33 cellular contexts compared by ENCODE assay signal in the genomic region with DNA sequence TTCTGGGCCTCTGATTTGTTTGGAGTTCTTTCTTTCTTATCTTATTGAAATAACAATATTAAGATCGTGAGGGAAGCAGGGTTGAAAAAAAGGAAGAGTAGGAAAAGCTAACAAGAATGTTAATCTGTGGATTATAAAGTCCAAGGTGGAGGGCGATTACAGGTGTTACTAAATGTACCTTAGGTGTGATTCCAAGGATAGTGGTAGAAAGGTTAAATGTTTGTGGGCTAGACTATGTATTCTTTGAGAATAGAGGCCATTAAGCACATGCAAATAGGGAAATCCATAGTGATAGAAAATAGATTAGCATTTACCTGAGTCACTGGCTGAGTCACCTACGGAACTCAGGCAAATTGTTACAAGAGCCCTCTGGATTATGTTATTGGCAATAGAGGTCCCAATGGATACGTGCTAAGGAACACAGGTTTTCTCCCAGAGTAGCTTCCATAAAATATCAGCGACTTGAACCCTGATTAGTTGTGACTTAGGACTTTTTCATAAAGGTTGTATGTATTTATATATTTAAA. TPM values are rescaled to one million over a fixed set of nuclear protein-coding genes. Genes with fewer than 3 reads are reported as not detected.
"Had no signal": no experiment of that assay in that cellular context is flagged by ENCODE, and none has a peak within 500 bp of the region (broad histone marks: within the 10 kb centered on the region; RNA-seq: fewer than 3 reads in every experiment).

No MANE protein-coding gene starts in this region.

- H3K4me1 Mint-ChIP-seq: activated CD4-positive, alpha-beta memory T cell treated with anti-CD3 and anti-CD28 coated beads, Interleukin-2, amount 10 ng/mL, durations not matched to agents 7 days and 5 days; activated CD4-positive, alpha-beta T cell treated with anti-CD3 and anti-CD28 coated beads, Interleukin-2, amount 10 ng/mL, durations not matched to agents 7 days and 5 days; mesothelial cell of epicardium; naive thymus-derived CD4-positive, alpha-beta T cell had no signal

- H3K9me3 Mint-ChIP-seq: activated CD4-positive, alpha-beta memory T cell treated with anti-CD3 and anti-CD28 coated beads, Interleukin-2, amount 10 ng/mL, durations not matched to agents 7 days and 5 days; activated CD4-positive, alpha-beta T cell treated with anti-CD3 and anti-CD28 coated beads, Interleukin-2, amount 10 ng/mL, durations not matched to agents 7 days and 5 days; activated T-cell treated with anti-CD3 and anti-CD28 coated beads, Interleukin-2, amount 50 U/mL, for 24 hours; mesothelial cell of epicardium; naive thymus-derived CD4-positive, alpha-beta T cell; T-helper 1 cell treated with Interleukin-12 subunit alpha and Interleukin-12 subunit beta and Interleukin-4 antibody, amounts not matched to agents 30 μg/mL and 1 μg/mL, for 36 hours; WTC11 had no signal

- H3K27me3 ChIP-seq: brain microvascular endothelial cell, esophagus muscularis mucosa, heart right ventricle, ovary, sigmoid colon, tibial nerve had no signal

- H3K9me3 ChIP-seq: esophagus muscularis mucosa, heart right ventricle, ovary, psoas muscle, sigmoid colon, tibial nerve had no signal

- H3K36me3 ChIP-seq: brain microvascular endothelial cell, esophagus muscularis mucosa, heart right ventricle, ovary, sigmoid colon, tibial nerve had no signal

- H3K36me3 Mint-ChIP-seq: mesothelial cell of epicardium; naive thymus-derived CD4-positive, alpha-beta T cell; WTC11 had no signal

- H3K27ac Mint-ChIP-seq: activated CD4-positive, alpha-beta memory T cell treated with anti-CD3 and anti-CD28 coated beads, Interleukin-2, amount 10 ng/mL, durations not matched to agents 7 days and 5 days; activated CD4-positive, alpha-beta T cell treated with anti-CD3 and anti-CD28 coated beads, Interleukin-2, amount 10 ng/mL, durations not matched to agents 7 days and 5 days; activated T-cell treated with anti-CD3 and anti-CD28 coated beads, Interleukin-2, amount 50 U/mL, for 24 hours; mesothelial cell of epicardium; naive thymus-derived CD4-positive, alpha-beta T cell; T-helper 1 cell treated with Interleukin-12 subunit alpha and Interleukin-12 subunit beta and Interleukin-4 antibody, amounts not matched to agents 30 μg/mL and 1 μg/mL, for 36 hours; WTC11 had no signal

- ATAC-seq: heart right ventricle; naive thymus-derived CD4-positive, alpha-beta T cell; psoas muscle; WTC11 had no signal

- FAIRE-seq: astrocyte, islet of Langerhans had no signal

- DNase-seq: activated CD4-positive, alpha-beta memory T cell treated with anti-CD3 and anti-CD28 coated beads, Interleukin-2, amount 10 ng/mL, durations not matched to agents 7 days and 5 days; activated CD4-positive, alpha-beta T cell treated with anti-CD3 and anti-CD28 coated beads for 1 hour; activated CD4-positive, alpha-beta T cell treated with anti-CD3 and anti-CD28 coated beads, Interleukin-2, amount 10 ng/mL, durations not matched to agents 7 days and 5 days; activated CD8-positive, alpha-beta memory T cell treated with anti-CD3 and anti-CD28 coated beads, Interleukin-2, amount 50 U/mL, for 48 hours; activated gamma-delta T cell treated with Interleukin-2 at 50 U/mL for 16 hours; activated naive CD4-positive, alpha-beta T cell treated with anti-CD3 and anti-CD28 coated beads, Interleukin-2, amount 50 U/mL, for 16 hours; activated T-cell treated with anti-CD3 and anti-CD28 coated beads, Interleukin-2, amount 50 U/mL, for 24 hours; amniotic stem cell; brain microvascular endothelial cell; caudate nucleus; foreskin melanocyte; heart right ventricle; mammary epithelial cell; naive thymus-derived CD4-positive, alpha-beta T cell; ovary; psoas muscle; sigmoid colon; stimulated activated CD4-positive, alpha-beta T cell treated with anti-CD3 and anti-CD28 coated beads, Interleukin-1b, Interleukin-23, amount 100 ng/mL, for 48 hours; stimulated activated CD4-positive, alpha-beta T cell treated with anti-CD3 and anti-CD28 coated beads, Interleukin-4, amount 100 ng/mL, for 4 hours; stimulated activated CD8-positive, alpha-beta memory T cell treated with anti-CD3 and anti-CD28 coated beads, Interleukin-4, amount 100 ng/mL, for 48 hours; stimulated activated naive CD4-positive, alpha-beta T cell treated with Interleukin-2 at 50 U/mL for 16 hours; SW 1271; T1000 had no signal

- H3K4me1 ChIP-seq: esophagus muscularis mucosa, heart right ventricle, psoas muscle, sigmoid colon, tibial nerve had no signal

- H3K27ac ChIP-seq: brain microvascular endothelial cell, esophagus muscularis mucosa, heart right ventricle, ovary, psoas muscle, sigmoid colon, tibial nerve had no signal

- H3K4me3 Mint-ChIP-seq: activated CD4-positive, alpha-beta memory T cell treated with anti-CD3 and anti-CD28 coated beads, Interleukin-2, amount 10 ng/mL, durations not matched to agents 7 days and 5 days; activated CD4-positive, alpha-beta T cell treated with anti-CD3 and anti-CD28 coated beads, Interleukin-2, amount 10 ng/mL, durations not matched to agents 7 days and 5 days; activated T-cell treated with anti-CD3 and anti-CD28 coated beads, Interleukin-2, amount 50 U/mL, for 24 hours; mesothelial cell of epicardium; naive thymus-derived CD4-positive, alpha-beta T cell; T-helper 1 cell treated with Interleukin-12 subunit alpha and Interleukin-12 subunit beta and Interleukin-4 antibody, amounts not matched to agents 30 μg/mL and 1 μg/mL, for 36 hours; WTC11 had no signal

- H3K27me3 Mint-ChIP-seq: activated T-cell treated with anti-CD3 and anti-CD28 coated beads, Interleukin-2, amount 50 U/mL, for 24 hours had no signal

- H3K4me3 ChIP-seq: esophagus muscularis mucosa, heart right ventricle, ovary, psoas muscle, sigmoid colon, smooth muscle cell, tibial nerve had no signal

RNA-seq across cellular contexts. Expression of a gene that starts 9.0 kb away (rescaled TPM):
- total RNA-seq: activated CD4-positive, alpha-beta memory T cell treated with anti-CD3 and anti-CD28 coated beads, Interleukin-2, amount 10 ng/mL, durations not matched to agents 7 days and 5 days; activated CD4-positive, alpha-beta T cell treated with anti-CD3 and anti-CD28 coated beads, Interleukin-2, amount 10 ng/mL, durations not matched to agents 7 days and 5 days; chondrocyte; glomerular endothelial cell; smooth muscle cell; WTC11 had no signal
- polyA plus RNA-seq: heart right ventricle; naive thymus-derived CD4-positive, alpha-beta T cell; smooth muscle cell had no signal
